11 cellular contexts compared by ENCODE assay signal in genomic region chr15:41495736-41496599, GRCh38. TPM values are rescaled to one million over a fixed set of nuclear protein-coding genes. Genes with fewer than 3 reads are reported as not detected.
DNase-seq lines count a peak whose midpoint lies in the region; ATAC-seq and TF ChIP-seq lines count a peak whose summit lies in the region.
"Had no signal": no experiment of that assay in that cellular context is flagged by ENCODE, and none has a peak within 500 bp of the region (broad histone marks: within the 10 kb centered on the region; RNA-seq: fewer than 3 reads in every experiment).

No MANE protein-coding gene starts in this region.

- no peak overlapping the region for H2AFZ ChIP-seq in OCI-LY7 (ENCODE audit: low read length)
- H2AFZ ChIP-seq in hepatocyte, result peak overlapping the region; percentile 39

- POLR2A ChIA-PET in OCI-LY7 (lab: Charles Lee), result no interaction called here

- H4K20me1 ChIP-seq in OCI-LY7 (ENCODE audit: insufficient read depth, low read length) (no peaks in the 10 kb centered on the region), hepatocyte (ENCODE audit: insufficient read depth, poor library complexity, severe bottlenecking) (no peaks in the 10 kb centered on the region)

- H3K36me3 Mint-ChIP-seq in Calu3 (ENCODE audit: insufficient read depth, unreplicated experiment), result peaks cover 8% of the 10 kb centered on the region

- TF ChIP-seq POLR2A in ovary (IDR thresholded peaks at IDR 0.05) (no peak), breast epithelium (IDR thresholded peaks at IDR 0.05) (no peak)

- peak overlapping the region; percentile 46 for H3K4me3 Mint-ChIP-seq in Calu3 (ENCODE audit: low read depth, unreplicated experiment)

- H3K9me2 ChIP-seq in OCI-LY7 (ENCODE audit: insufficient read depth, low read length) (no peaks in the 10 kb centered on the region), hepatocyte (replicated peaks; ENCODE audit: insufficient read depth) (no peaks in the 10 kb centered on the region)

- intact Hi-C loops in Calu3 (cut with micrococcal nuclease; ENCODE audit: unreplicated experiment), result no loop called here
- intact Hi-C loops in OCI-LY7 (cut with micrococcal nuclease; ENCODE audit: unreplicated experiment), result no loop called here
- intact Hi-C loops in ovary (cut with DNase I), result no loop called here
- intact Hi-C loops in breast epithelium (cut with DNase I; ENCODE audit: low total_unique reads), result no loop called here

- H3K9me3 ChIP-seq in OCI-LY7 (ENCODE audit: low read length) (no peaks in the 10 kb centered on the region), hepatocyte (ENCODE audit: low read depth) (no peaks in the 10 kb centered on the region), ovary (no peaks in the 10 kb centered on the region), breast epithelium (no peaks in the 10 kb centered on the region)
- H3K9me3 ChIP-seq: SJCRH30 had no signal

- in situ Hi-C loops in GM13977 (cut with MboI; ENCODE audit: low pct_unique_long_range_greater_than_20kb, low sequenced_read_pairs, unreplicated experiment), result no loop called here

- peaks cover 22% of the 10 kb centered on the region for H3K4me1 ChIP-seq in OCI-LY7 (ENCODE audit: insufficient read depth, low read length, poor library complexity, severe bottlenecking)
- H3K4me1 ChIP-seq in hepatocyte (ENCODE audit: insufficient read depth), result peaks cover 15% of the 10 kb centered on the region
- H3K4me1 ChIP-seq in ovary (ENCODE audit: insufficient read depth), result peaks cover 11% of the 10 kb centered on the region
- peaks cover 9 to 14% of the 10 kb centered on the region in 2 donors for H3K4me1 ChIP-seq in breast epithelium

- TF ChIP-seq CTCF in Calu3 (IDR thresholded peaks at IDR 0.05; ENCODE audit: unreplicated experiment), result no peak
- TF ChIP-seq CTCF in OCI-LY7 (conservative IDR thresholded peaks at IDR 0.05; ENCODE audit: low read length), result no peak
- no peak for TF ChIP-seq CTCF in hepatocyte (IDR thresholded peaks at IDR 0.05; ENCODE audit: poor library complexity)
- TF ChIP-seq CTCF in ovary (IDR thresholded peaks at IDR 0.05), result no peak
- TF ChIP-seq CTCF in breast epithelium (IDR thresholded peaks at IDR 0.05), result no peak
- no peak for TF ChIP-seq CTCF in GM13977 (IDR thresholded peaks at IDR 0.05; ENCODE audit: extremely low read depth, insufficient read depth, missing control alignments)

- WGBS in hepatocyte (ENCODE audit: low lambda C conversion rate, missing lambda C conversion rate), result 13% methylated on average over 38 of the region's 59 CpGs
- WGBS in ovary, 3 donors, result 38 to 47% (median 46%) methylated on average over 44 to 59 of the region's 59 CpGs

- no peak overlapping the region for H3K4me3 ChIP-seq in OCI-LY7 (ENCODE audit: low read depth, low read length, poor library complexity, severe bottlenecking)
- peak overlapping the region; percentile 22 for H3K4me3 ChIP-seq in hepatocyte
- peak overlapping the region; percentile 7 for H3K4me3 ChIP-seq in ovary
- H3K4me3 ChIP-seq in breast epithelium, result peak overlapping the region in 1 of 3 donors; percentile 84
- H3K4me3 ChIP-seq: SJCRH30 had no signal

- no peak for TF ChIP-seq EP300 in ovary (IDR thresholded peaks at IDR 0.05)

- H3K27ac ChIP-seq in OCI-LY7 (ENCODE audit: low read depth, low read length, poor library complexity, severe bottlenecking) (no peak overlapping the region), hepatocyte (peak overlapping the region; percentile 92), ovary (no peak overlapping the region), breast epithelium (no peak overlapping the region)
- H3K27ac ChIP-seq: SJCRH30 had no signal

- DNase-seq in Calu3 (no peak), OCI-LY7 (ENCODE audit: low spot score) (no peak), hepatocyte (ENCODE audit: low spot score) (peak; percentile 89), ovary (no peak), breast epithelium (ENCODE audit: low spot score in 2 of 2) (no peak), GM13977 (ENCODE audit: low spot score) (no peak)
- DNase-seq in activated CD8-positive, alpha-beta memory T cell treated with anti-CD3 and anti-CD28 coated beads, Interleukin-2, amount 50 U/mL, for 4 hours, result no peak
- DNase-seq: NCI-H1694 treated with DMSO at 0.1 percent for 48 hours, SJCRH30 had no signal

- H3K79me2 ChIP-seq in OCI-LY7 (ENCODE audit: insufficient read depth, low read depth, low read length), result no peaks in the 10 kb centered on the region
- peaks cover 34% of the 10 kb centered on the region for H3K79me2 ChIP-seq in hepatocyte

- peaks cover 8% of the 10 kb centered on the region for H3K4me1 Mint-ChIP-seq in Calu3 (ENCODE audit: low read depth, unreplicated experiment)

- no peak for ATAC-seq in HG02885 (IDR thresholded peaks at IDR 0.05; ENCODE audit: poor library complexity, unreplicated experiment)

- BruUV-seq in Calu3 (replicated peaks; lab: Mats Ljungman, UMichigan) (no TSS peak), OCI-LY7 (replicated peaks; lab: Mats Ljungman, UMichigan) (no TSS peak)

- H3K27me3 ChIP-seq in hepatocyte, result peaks cover 51% of the 10 kb centered on the region
- H3K27me3 ChIP-seq in ovary, result no peaks in the 10 kb centered on the region
- H3K27me3 ChIP-seq in breast epithelium, result peaks cover 7 to 33% of the 10 kb centered on the region in 2 donors
- H3K27me3 ChIP-seq: SJCRH30 had no signal

- H3K27me3 Mint-ChIP-seq in Calu3 (ENCODE audit: unreplicated experiment), result peaks cover 12% of the 10 kb centered on the region

- H3K4me2 ChIP-seq in OCI-LY7 (ENCODE audit: low read length), result peak overlapping the region; percentile 78; the same call in 1 of the 2 replicates
- peak overlapping the region; percentile 90 for H3K4me2 ChIP-seq in hepatocyte

- CTCF ChIA-PET in Calu3 (lab: Charles Lee) (interaction anchor here (0.6 kb wide), 1 partner anchor 63 kb away, joined by 4 read pairs; the partner anchor contains the start of gene TYRO3), OCI-LY7 (lab: Charles Lee; ENCODE audit: unreplicated experiment) (no interaction called here)

- H3K9me3 Mint-ChIP-seq in Calu3 (ENCODE audit: low read depth, unreplicated experiment), result no peaks in the 10 kb centered on the region

- no peak overlapping the region for H3K27ac Mint-ChIP-seq in Calu3 (ENCODE audit: unreplicated experiment)

- H3K36me3 ChIP-seq in OCI-LY7 (ENCODE audit: insufficient read depth, low read length) (no peaks in the 10 kb centered on the region), hepatocyte (replicated peaks; ENCODE audit: insufficient read depth, low read depth) (no peaks in the 10 kb centered on the region), ovary (no peaks in the 10 kb centered on the region), breast epithelium (no peaks in the 10 kb centered on the region)
- H3K36me3 ChIP-seq: SJCRH30 had no signal

RNA-seq across cellular contexts. Expression of gene ITPKA, which starts 2.3 kb away (rescaled TPM):
- total RNA-seq in Calu3 (2022) (0.61 and 0.68 TPM in 2 replicates), OCI-LY7 (2022) (not detected in 2 replicates), hepatocyte (18.5 and 20.5 TPM in 2 replicates), ovary (under 1 TPM; 0.11 to 0.82 (median 0.51) TPM), breast epithelium (under 1 TPM in 1 of 3 donors, not detected in 2; 0.15 TPM)
- total RNA-seq in OCI-LY7 (2014; rRNA removed; shearing (Covaris generic)), result not detected in 2 replicates
- polyA plus RNA-seq in hepatocyte (16.2 and 33.3 TPM in 2 replicates), ovary (under 1 TPM; 0.15 to 0.33 TPM)

RNA-seq across cellular contexts. Expression of gene LTK, which starts 17.7 kb away (rescaled TPM):
- total RNA-seq in Calu3 (2022), result 0.24 and 0.32 TPM in 2 replicates
- total RNA-seq in OCI-LY7 (2014; rRNA removed; shearing (Covaris generic)), result 0.10 and 0.22 TPM in 2 replicates
- 0.11 TPM in 2 replicates for total RNA-seq in OCI-LY7 (2022)
- 0.83 and 1.6 TPM in 2 replicates for total RNA-seq in hepatocyte
- 1.1 and 1.2 TPM in 2 replicates for polyA plus RNA-seq in hepatocyte
- under 1 TPM in 4 of 7 donors, not detected in 3; 0.17 to 0.46 (median 0.30) TPM for total RNA-seq in ovary
- under 1 TPM in 1 of 2 donors, not detected in 1; 0.23 TPM for polyA plus RNA-seq in ovary
- under 1 TPM in 2 of 3 donors, not detected in 1; 0.29 to 0.66 TPM for total RNA-seq in breast epithelium
- total RNA-seq: G401 had no signal

RNA-seq across cellular contexts. Expression of gene RPAP1, which starts 48.1 kb away (rescaled TPM):
- total RNA-seq in Calu3 (2022) (33.3 and 35.4 TPM in 2 replicates), OCI-LY7 (2022) (39.9 and 51.6 TPM in 2 replicates), hepatocyte (15.9 and 16.3 TPM in 2 replicates), ovary (10 to 100 TPM; 19.1 to 33.2 (median 22.5) TPM), breast epithelium (10 to 100 TPM; 22.7 to 28.2 (median 27.1) TPM)
- 19.3 and 24.3 TPM in 2 replicates for total RNA-seq in OCI-LY7 (2014; rRNA removed; shearing (Covaris generic))
- polyA plus RNA-seq in hepatocyte (26.5 and 29.3 TPM in 2 replicates), ovary (10 to 100 TPM in 1 of 2 donors, 1 to 10 TPM in 1; 8.6 to 12.0 TPM)

Comparison
In these comparisons a context has a peak if more than half of its experiments do, and no peak if none do; other contexts are left out.
1. RNA of gene ITPKA, which starts 2.3 kb away (total RNA-seq): 18.5 to 20.5 TPM in hepatocyte; 0.61 to 0.68 TPM in Calu3, 0.11 to 0.82 TPM in ovary, 0.15 TPM in breast epithelium and not detected in OCI-LY7; every median in the first group is over 10 times any median in the second.